18 cellular contexts compared by ENCODE assay signal in genomic region chr2:54239427-54239826, GRCh38. TPM values are rescaled to one million over a fixed set of nuclear protein-coding genes. Genes with fewer than 3 reads are reported as not detected.
DNase-seq lines count a peak whose midpoint lies in the region; TF ChIP-seq lines count a peak whose summit lies in the region.
"Had no signal": no experiment of that assay in that cellular context is flagged by ENCODE, and none has a peak within 500 bp of the region (broad histone marks: within the 10 kb centered on the region; RNA-seq: fewer than 3 reads in every experiment).

No MANE protein-coding gene starts in this region.

- H3K79me2 ChIP-seq in ACC112 (ENCODE audit: control insufficient read depth, insufficient read depth, low read length, unreplicated experiment) (no peaks in the 10 kb centered on the region), GM23248 (ENCODE audit: insufficient read depth) (no peaks in the 10 kb centered on the region)

- H3K9ac ChIP-seq in GM23248 (peak overlapping the region; percentile 32; the same call in 1 of the 2 replicates), adipocyte (ENCODE audit: low read length) (no peak overlapping the region)

- peak; percentile 90 for DNase-seq in GM23248
- peak; percentile 50 for DNase-seq in adipocyte (ENCODE audit: low read depth)
- peak; percentile 73 for DNase-seq in kidney tubule cell (ENCODE audit: low spot score)
- DNase-seq in NCI-H1105 (lab: John Stamatoyannopoulos, UW), result no peak
- no peak for DNase-seq in GM20000 (ENCODE audit: low spot score)
- no peak for DNase-seq in H7
- no peak for DNase-seq in NCI-H345 (lab: John Stamatoyannopoulos, UW)
- DNase-seq: activated CD4-positive, alpha-beta T cell treated with anti-CD3 and anti-CD28 coated beads for 1 hour; CD4-positive, alpha-beta T cell; cortex of kidney; hypothalamus; mesendoderm; NCI-H526 treated with DMSO at 0.1 percent for 48 hours; posterior cingulate gyrus; SIG-M5; thyroid gland had no signal

- H2AFZ ChIP-seq in ACC112 (ENCODE audit: low read length, unreplicated experiment) (peak overlapping the region; percentile 41), GM23248 (no peak overlapping the region; the same call in 1 of the 2 replicates)

- in situ Hi-C loops in GM23248 (cut with MboI), result no loop called here

- H4K20me1 ChIP-seq in GM23248 (ENCODE audit: insufficient read depth), result no peaks in the 10 kb centered on the region

- H3K4me2 ChIP-seq in GM23248 (ENCODE audit: unreplicated experiment), result peak overlapping the region; percentile 36

- H3K27ac ChIP-seq in ACC112 (ENCODE audit: low read depth, low read length), result peak overlapping the region; percentile 75
- peak overlapping the region; percentile 80 for H3K27ac ChIP-seq in GM23248

- H3K4me1 ChIP-seq in ACC112 (ENCODE audit: control insufficient read depth, insufficient read depth, low read length, unreplicated experiment) (peaks cover 29% of the 10 kb centered on the region), GM23248 (ENCODE audit: insufficient read depth) (peaks cover 29% of the 10 kb centered on the region), adipocyte (ENCODE audit: control insufficient read depth, insufficient read depth, low read length) (peaks cover 37% of the 10 kb centered on the region)

- H3K4me3 ChIP-seq in ACC112 (ENCODE audit: low read depth, low read length) (0 out of 2 replicates have a peak overlapping the region, but pooled peaks have one; percentile 1), GM23248 (peak overlapping the region; percentile 19; the same call in 1 of the 2 replicates), adipocyte (ENCODE audit: low read length) (peak overlapping the region; percentile 64), H7 (ENCODE audit: insufficient read depth, low read depth, low read length) (no peak overlapping the region)
- H3K4me3 ChIP-seq: thyroid gland had no signal

- TF ChIP-seq CTCF in GM20000 (IDR thresholded peaks at IDR 0.05; ENCODE audit: extremely low read depth, missing control alignments), result no peak

- H3K27me3 ChIP-seq in ACC112 (ENCODE audit: insufficient read depth, low read length), result no peaks in the 10 kb centered on the region
- H3K27me3 ChIP-seq in GM23248 (replicated peaks; ENCODE audit: insufficient read depth), result no peaks in the 10 kb centered on the region
- H3K27me3 ChIP-seq in adipocyte (replicated peaks; ENCODE audit: control insufficient read depth, insufficient read depth, low read length), result no peaks in the 10 kb centered on the region
- H3K27me3 ChIP-seq in H7 (ENCODE audit: control insufficient read depth, insufficient read depth, low read length), result no peaks in the 10 kb centered on the region
- H3K27me3 ChIP-seq: thyroid gland had no signal

- H3K36me3 ChIP-seq in ACC112 (ENCODE audit: insufficient read depth, low read length) (no peaks in the 10 kb centered on the region), GM23248 (ENCODE audit: low read depth) (no peaks in the 10 kb centered on the region), adipocyte (ENCODE audit: control insufficient read depth, insufficient read depth, low read length, severe bottlenecking) (peaks cover 4% of the 10 kb centered on the region), H7 (replicated peaks; ENCODE audit: control insufficient read depth, insufficient read depth, low read length) (no peaks in the 10 kb centered on the region)
- H3K36me3 ChIP-seq: thyroid gland had no signal

- 28 to 31% methylated on average over 1 of the region's 1 CpG for WGBS in GM23248 (ENCODE audit: low coverage in 1 of 2, low lambda C conversion rate in 2 of 2, missing lambda C conversion rate in 2 of 2), 2 experiments

- no peaks in the 10 kb centered on the region; the same call in 1 of the 2 replicates for H3K9me2 ChIP-seq in GM23248 (ENCODE audit: insufficient read depth)

- H3K9me3 ChIP-seq in GM23248 (ENCODE audit: low read depth) (no peaks in the 10 kb centered on the region), adipocyte (ENCODE audit: control insufficient read depth, low read length) (peaks cover 10% of the 10 kb centered on the region)
- H3K9me3 ChIP-seq: thyroid gland had no signal

- peaks cover 26% of the 10 kb centered on the region for H3F3A ChIP-seq in GM23248 (ENCODE audit: insufficient read depth)

RNA-seq across cellular contexts. Expression of gene TSPYL6, which starts 16.6 kb away (rescaled TPM):
- not detected in 2 replicates for total RNA-seq in GM23248 (2014; rRNA removed; shearing (Covaris generic))
- not detected in 2 replicates for polyA plus RNA-seq in GM23248 (2016; fragmentation: Nextera tagmentation; extraction: Ambion mirVana)
- not detected in 2 replicates for total RNA-seq in H7 (2014; rRNA removed; shearing (Covaris generic))
- total RNA-seq: activated T-helper 17 cell treated with anti-CD3 and anti-CD28 coated beads, Interleukin-2, amount 50 U/mL, for 72 hours; CD4-positive, alpha-beta T cell had no signal

Comparison
In these comparisons a context has a peak if more than half of its experiments do, and no peak if none do; other contexts are left out.
1. DNase-seq: peak in GM23248 (single experiment), adipocyte (single experiment) and kidney tubule cell (single experiment); none in NCI-H1105 (single experiment), GM20000 (single experiment), H7 (single experiment) and NCI-H345 (single experiment).